Comparison of ENCODE assay signal across 8 cellular contexts in genomic region chr1:2232255-2232915, GRCh38. TPM values are rescaled to one million over a fixed set of nuclear protein-coding genes. Genes with fewer than 3 reads are reported as not detected.
DNase-seq lines count a peak whose midpoint lies in the region; ATAC-seq and TF ChIP-seq lines count a peak whose summit lies in the region.

No MANE protein-coding gene starts in this region.

- H3K9me3 ChIP-seq in BLaER1 = no peaks in the 10 kb centered on the region
- no peaks in the 10 kb centered on the region for H3K9me3 ChIP-seq in esophagus squamous epithelium

- H3K9ac ChIP-seq in BLaER1 = peak overlapping the region; percentile 12; the same call in 1 of the 2 replicates

- H3K27ac ChIP-seq in BLaER1 (no peak overlapping the region), esophagus squamous epithelium (peak overlapping the region; percentile 82 to 94 (median 91))

- WGBS in esophagus squamous epithelium, 2 donors = 16 to 30% methylated on average over 5 to 9 of the region's 17 CpGs

- ATAC-seq in T-cell (replicated peaks in 1 of 4) = no peak

- peaks cover 16% of the 10 kb centered on the region for H3K27me3 ChIP-seq in BLaER1
- H3K27me3 ChIP-seq in esophagus squamous epithelium = no peaks in the 10 kb centered on the region

- peak overlapping the region; percentile 100 for H3K4me2 ChIP-seq in BLaER1

- peaks cover 88% of the 10 kb centered on the region for H3K4me1 ChIP-seq in BLaER1
- H3K4me1 ChIP-seq in esophagus squamous epithelium = peaks cover 66 to 86% (median 84%) of the 10 kb centered on the region in 3 donors

- TF ChIP-seq POLR2A in esophagus squamous epithelium (IDR thresholded peaks at IDR 0.05) = peak in 1 of 4 donors; percentile 34

- DNase-seq in T-cell (peak in 1 of 34 experiments; percentile 28), esophagus squamous epithelium (lab: John Stamatoyannopoulos, UW) (no peak), osteocyte (ENCODE audit: extremely low spot score, unreplicated experiment) (no peak), hypothalamus (lab: John Stamatoyannopoulos, UW) (no peak), DMS53 treated with DMSO at 0.1 percent for 48 hours (lab: John Stamatoyannopoulos, UW; ENCODE audit: unreplicated experiment) (no peak), GM10248 (ENCODE audit: extremely low spot score) (no peak), ureter (ENCODE audit: low spot score) (no peak)

- H3K4me3 Mint-ChIP-seq in T-cell = peak overlapping the region; percentile 88 to 96 (median 96)
- H3K4me3 Mint-ChIP-seq in osteocyte (ENCODE audit: unreplicated experiment) = peak overlapping the region; percentile 96

- H3K9me3 Mint-ChIP-seq in T-cell (no peaks in the 10 kb centered on the region), osteocyte (ENCODE audit: unreplicated experiment) (no peaks in the 10 kb centered on the region)

- peak overlapping the region; percentile 97 to 99 for H3K27ac Mint-ChIP-seq in T-cell
- H3K27ac Mint-ChIP-seq in osteocyte (ENCODE audit: unreplicated experiment) = peak overlapping the region; percentile 96

- H3K36me3 Mint-ChIP-seq in T-cell (peaks cover 8% of the 10 kb centered on the region), osteocyte (ENCODE audit: unreplicated experiment) (peaks cover 14% of the 10 kb centered on the region)

- POLR2A ChIA-PET in T-cell (lab: Charles Lee) (interaction anchor here (0.6 to 2.4 kb wide), 5 partner anchors 16 to 69 kb away, joined by 3 to 16 read pairs (median 3); no protein-coding TSS in a partner anchor), GM10248 (lab: Yijun Ruan, JAX) (interaction anchor here (0.6 kb wide), 1 partner anchor 157 kb away, joined by 10 read pairs; no protein-coding TSS in a partner anchor)

- no peaks in the 10 kb centered on the region for H3K36me3 ChIP-seq in BLaER1
- no peaks in the 10 kb centered on the region for H3K36me3 ChIP-seq in esophagus squamous epithelium

- H3K27me3 Mint-ChIP-seq in T-cell = no peaks in the 10 kb centered on the region
- H3K27me3 Mint-ChIP-seq in osteocyte (ENCODE audit: unreplicated experiment) = no peaks in the 10 kb centered on the region

- H4K20me1 ChIP-seq in BLaER1 = peaks cover 88% of the 10 kb centered on the region

- H3K4me1 Mint-ChIP-seq in T-cell = peaks cover 56 to 74% (median 60%) of the 10 kb centered on the region in 3 donors
- H3K4me1 Mint-ChIP-seq in osteocyte (ENCODE audit: unreplicated experiment) = peaks cover 67% of the 10 kb centered on the region

- TF ChIP-seq CTCF in esophagus squamous epithelium (IDR thresholded peaks at IDR 0.05) = no peak
- no peak for TF ChIP-seq CTCF in osteocyte (IDR thresholded peaks at IDR 0.05)
- TF ChIP-seq CTCF in GM10248 (IDR thresholded peaks at IDR 0.05; ENCODE audit: control extremely low read depth, extremely low read depth, low read depth, missing control alignments) = no peak

- intact Hi-C loops in esophagus squamous epithelium (cut with DNase I) = no loop called here

- CTCF ChIA-PET in T-cell (lab: Charles Lee) (interaction anchor here in 1 of 2 donors (1.7 kb wide), 1 partner anchor 37 kb away, joined by 6 read pairs; the partner anchor contains the start of gene FAAP20), GM10248 (lab: Yijun Ruan, JAX) (interaction anchor here (1.5 to 1.9 kb wide), 3 partner anchors 9 to 84 kb away, joined by 4 to 7 read pairs (median 4); partner anchors contain the start of gene FAAP20)

- H3K4me3 ChIP-seq in BLaER1 = no peak overlapping the region
- peak overlapping the region; percentile 42 to 77 (median 68) for H3K4me3 ChIP-seq in esophagus squamous epithelium

RNA-seq across cellular contexts. Expression of gene SKI, which starts 4.3 kb away (rescaled TPM):
- total RNA-seq in T-cell = 100 to 1,000 TPM; 137 to 299 (median 157) TPM
- total RNA-seq in esophagus squamous epithelium = 10 to 100 TPM; 18.2 to 38.8 (median 25.2) TPM
- 131 and 132 TPM in 2 replicates for total RNA-seq in osteocyte
- 77.5 TPM for total RNA-seq in ureter

RNA-seq across cellular contexts. Expression of gene FAAP20, which starts 37.8 kb away (rescaled TPM):
- total RNA-seq in T-cell (10 to 100 TPM; 52.9 to 74.8 (median 68.2) TPM), esophagus squamous epithelium (10 to 100 TPM in 3 of 4 donors, 1 to 10 TPM in 1; 8.6 to 22.5 (median 18.1) TPM), osteocyte (85.1 and 90.4 TPM in 2 replicates), ureter (52.3 TPM)
